ENCODE assay signal across 19 cellular contexts in the genomic region with DNA sequence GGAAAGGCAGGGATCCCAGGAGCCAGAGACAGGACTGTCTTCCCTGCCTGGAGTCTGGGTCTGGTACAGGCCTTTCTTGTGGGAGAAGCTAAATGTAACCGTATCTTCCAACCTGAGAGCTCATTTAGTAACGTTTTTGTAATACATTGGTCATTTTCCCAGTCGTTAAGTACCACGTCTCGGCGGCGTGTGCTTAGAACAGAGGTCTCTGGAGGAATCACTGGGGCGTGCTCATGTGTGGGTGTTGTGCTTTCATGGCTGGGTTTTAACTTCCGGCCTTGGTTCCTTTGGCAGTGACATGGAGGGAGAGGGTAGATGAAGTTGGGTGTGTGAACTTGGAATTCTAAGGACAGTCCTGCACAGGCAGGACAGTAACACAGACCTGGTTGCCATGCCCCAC.
A peak's percentile ranks its signal among the peaks of the same experiment; 100 is the strongest.
DNase-seq lines count a peak whose midpoint lies in the region; ATAC-seq and TF ChIP-seq lines count a peak whose summit lies in the region.
"Had no signal": no experiment of that assay in that cellular context is flagged by ENCODE, and none has a peak within 500 bp of the region (broad histone marks: within the 10 kb centered on the region; RNA-seq: fewer than 3 reads in every experiment).

No MANE protein-coding gene starts in this region.

- CTCF ChIA-PET in WTC11 (lab: Charles Lee), result no interaction called here

- H3K27me3 ChIP-seq in esophagus muscularis mucosa (no peaks in the 10 kb centered on the region), dorsolateral prefrontal cortex (no peaks in the 10 kb centered on the region)
- H3K27me3 ChIP-seq: ascending aorta; BLaER1 treated with 17β-estradiol and CSF1 and Interleukin-3, amounts not matched to agents 10 nM and 100 nM; colonic mucosa; transverse colon had no signal

- peaks cover 35 to 48% (median 46%) of the 10 kb centered on the region in 4 donors for H3K4me1 ChIP-seq in esophagus muscularis mucosa

- TF ChIP-seq EP300 in esophagus muscularis mucosa (IDR thresholded peaks at IDR 0.05), result no peak

- H3K36me3 ChIP-seq in esophagus muscularis mucosa, result no peaks in the 10 kb centered on the region
- H3K36me3 ChIP-seq: ascending aorta, colonic mucosa, transverse colon had no signal

- H3K4me3 Mint-ChIP-seq in activated CD4-positive, alpha-beta T cell treated with anti-CD3 and anti-CD28 coated beads, Interleukin-2, amount 10 ng/mL, durations not matched to agents 24 days and 14 days, result no peak overlapping the region
- no peak overlapping the region for H3K4me3 Mint-ChIP-seq in WTC11

- ATAC-seq in WTC11 (no peak), sciatic nerve (peak; percentile 32)
- ATAC-seq: left lobe of liver had no signal

- no peak for DNase-seq in activated CD4-positive, alpha-beta T cell treated with anti-CD3 and anti-CD28 coated beads, Interleukin-2, amount 10 ng/mL, durations not matched to agents 24 days and 14 days
- no peak for DNase-seq in activated CD4-positive, alpha-beta T cell treated with anti-CD3 and anti-CD28 coated beads, Interleukin-2, amount 50 U/mL, for 48 hours
- DNase-seq in WTC11 (ENCODE audit: low spot score), result no peak
- peak; percentile 79 for DNase-seq in esophagus muscularis mucosa (ENCODE audit: extremely low spot score)
- no peak for DNase-seq in sciatic nerve (ENCODE audit: low spot score)
- no peak for DNase-seq in dorsolateral prefrontal cortex
- DNase-seq in C1 segment of cervical spinal cord (lab: John Stamatoyannopoulos, UW), result no peak
- no peak for DNase-seq in NOMO-1 treated with dmso at 0.1 percent for 144 hours (lab: John Stamatoyannopoulos, UW; ENCODE audit: unreplicated experiment)
- DNase-seq: activated CD4-positive, alpha-beta T cell treated with anti-CD3 and anti-CD28 coated beads for 4 hours; colonic mucosa; DMS79; NCI-H2029 treated with DMSO at 0.1 percent for 48 hours; NCI-H526 treated with DMSO at 0.1 percent for 48 hours; T1000; transverse colon had no signal

- H3K4me1 Mint-ChIP-seq in activated CD4-positive, alpha-beta T cell treated with anti-CD3 and anti-CD28 coated beads, Interleukin-2, amount 10 ng/mL, durations not matched to agents 24 days and 14 days, result peaks cover 73% of the 10 kb centered on the region
- peaks cover 16% of the 10 kb centered on the region for H3K4me1 Mint-ChIP-seq in WTC11

- H3K27ac ChIP-seq in esophagus muscularis mucosa (replicated peaks in 1 of 4) (no peak overlapping the region), dorsolateral prefrontal cortex (no peak overlapping the region)
- H3K27ac ChIP-seq: ascending aorta, colonic mucosa, HL-60, transverse colon had no signal

- H3K4me3 ChIP-seq in esophagus muscularis mucosa (no peak overlapping the region), dorsolateral prefrontal cortex (no peak overlapping the region)
- H3K4me3 ChIP-seq: ascending aorta; BLaER1 treated with 17β-estradiol and CSF1 and Interleukin-3, amounts not matched to agents 10 nM and 100 nM; colonic mucosa; transverse colon had no signal

- POLR2A ChIA-PET in WTC11 (lab: Charles Lee), result no interaction called here

- intact Hi-C loops in activated CD4-positive, alpha-beta T cell treated with anti-CD3 and anti-CD28 coated beads, Interleukin-2, amount 10 ng/mL, durations not matched to agents 24 days and 14 days (cut with micrococcal nuclease), result no loop called here
- intact Hi-C loops in esophagus muscularis mucosa (cut with DNase I) (no loop called here), sciatic nerve (cut with DNase I) (no loop called here), dorsolateral prefrontal cortex (cut with DNase I) (no loop called here)

- no peak for TF ChIP-seq POLR2A in esophagus muscularis mucosa (IDR thresholded peaks at IDR 0.05; ENCODE audit: low read depth)

- no peaks in the 10 kb centered on the region for H3K27me3 Mint-ChIP-seq in activated CD4-positive, alpha-beta T cell treated with anti-CD3 and anti-CD28 coated beads, Interleukin-2, amount 10 ng/mL, durations not matched to agents 24 days and 14 days
- H3K27me3 Mint-ChIP-seq in WTC11 (ENCODE audit: low read depth), result no peaks in the 10 kb centered on the region

- H3K36me3 Mint-ChIP-seq in activated CD4-positive, alpha-beta T cell treated with anti-CD3 and anti-CD28 coated beads, Interleukin-2, amount 10 ng/mL, durations not matched to agents 24 days and 14 days (ENCODE audit: low read depth), result peaks cover 64% of the 10 kb centered on the region
- H3K36me3 Mint-ChIP-seq in WTC11, result peaks cover 15% of the 10 kb centered on the region

- no peaks in the 10 kb centered on the region for H3K9me3 ChIP-seq in esophagus muscularis mucosa
- H3K9me3 ChIP-seq: ascending aorta, colonic mucosa, transverse colon had no signal

- H3K9me3 Mint-ChIP-seq in activated CD4-positive, alpha-beta T cell treated with anti-CD3 and anti-CD28 coated beads, Interleukin-2, amount 10 ng/mL, durations not matched to agents 24 days and 14 days, result no peaks in the 10 kb centered on the region
- H3K9me3 Mint-ChIP-seq in WTC11, result peaks cover 11% of the 10 kb centered on the region; the same call in 1 of the 2 replicates

- TF ChIP-seq CTCF in WTC11 (IDR thresholded peaks at IDR 0.05), result no peak
- TF ChIP-seq CTCF in esophagus muscularis mucosa (IDR thresholded peaks at IDR 0.05), result no peak
- no peak for TF ChIP-seq CTCF in dorsolateral prefrontal cortex (IDR thresholded peaks at IDR 0.05 in 54 of 56, conservative IDR thresholded peaks at IDR 0.05 in 2 of 56; ENCODE audit: low read depth in 1 of 56, partially characterized antibody in 56 of 56)

- 94% methylated on average over 9 of the region's 9 CpGs for WGBS in esophagus muscularis mucosa

- H3K27ac Mint-ChIP-seq in activated CD4-positive, alpha-beta T cell treated with anti-CD3 and anti-CD28 coated beads, Interleukin-2, amount 10 ng/mL, durations not matched to agents 24 days and 14 days, result peak overlapping the region; percentile 66
- H3K27ac Mint-ChIP-seq in WTC11, result 0 out of 2 replicates have a peak overlapping the region, but pooled peaks have one; percentile 37

TF ChIP-seq in WTC11, 78 proteins besides CTCF, POLR2A, EP300 and RAD21:
- TF ChIP-seq, protein P1, sequence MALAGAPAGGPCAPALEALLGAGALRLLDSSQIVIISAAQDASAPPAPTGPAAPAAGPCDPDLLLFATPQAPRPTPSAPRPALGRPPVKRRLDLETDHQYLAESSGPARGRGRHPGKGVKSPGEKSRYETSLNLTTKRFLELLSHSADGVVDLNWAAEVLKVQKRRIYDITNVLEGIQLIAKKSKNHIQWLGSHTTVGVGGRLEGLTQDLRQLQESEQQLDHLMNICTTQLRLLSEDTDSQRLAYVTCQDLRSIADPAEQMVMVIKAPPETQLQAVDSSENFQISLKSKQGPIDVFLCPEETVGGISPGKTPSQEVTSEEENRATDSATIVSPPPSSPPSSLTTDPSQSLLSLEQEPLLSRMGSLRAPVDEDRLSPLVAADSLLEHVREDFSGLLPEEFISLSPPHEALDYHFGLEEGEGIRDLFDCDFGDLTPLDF (CRISPR knock-in tag; IDR thresholded peaks at IDR 0.05), result no peak
- no peak for TF ChIP-seq JAZF1 (CRISPR knock-in tag; IDR thresholded peaks at IDR 0.05)
- no peak for TF ChIP-seq PREB (CRISPR knock-in tag; IDR thresholded peaks at IDR 0.05; ENCODE audit: borderline replicate concordance)
- no peak for TF ChIP-seq NFE2L1 (CRISPR knock-in tag; IDR thresholded peaks at IDR 0.05)
